Comparison of ENCODE assay signal across 10 cellular contexts in the genomic region with DNA sequence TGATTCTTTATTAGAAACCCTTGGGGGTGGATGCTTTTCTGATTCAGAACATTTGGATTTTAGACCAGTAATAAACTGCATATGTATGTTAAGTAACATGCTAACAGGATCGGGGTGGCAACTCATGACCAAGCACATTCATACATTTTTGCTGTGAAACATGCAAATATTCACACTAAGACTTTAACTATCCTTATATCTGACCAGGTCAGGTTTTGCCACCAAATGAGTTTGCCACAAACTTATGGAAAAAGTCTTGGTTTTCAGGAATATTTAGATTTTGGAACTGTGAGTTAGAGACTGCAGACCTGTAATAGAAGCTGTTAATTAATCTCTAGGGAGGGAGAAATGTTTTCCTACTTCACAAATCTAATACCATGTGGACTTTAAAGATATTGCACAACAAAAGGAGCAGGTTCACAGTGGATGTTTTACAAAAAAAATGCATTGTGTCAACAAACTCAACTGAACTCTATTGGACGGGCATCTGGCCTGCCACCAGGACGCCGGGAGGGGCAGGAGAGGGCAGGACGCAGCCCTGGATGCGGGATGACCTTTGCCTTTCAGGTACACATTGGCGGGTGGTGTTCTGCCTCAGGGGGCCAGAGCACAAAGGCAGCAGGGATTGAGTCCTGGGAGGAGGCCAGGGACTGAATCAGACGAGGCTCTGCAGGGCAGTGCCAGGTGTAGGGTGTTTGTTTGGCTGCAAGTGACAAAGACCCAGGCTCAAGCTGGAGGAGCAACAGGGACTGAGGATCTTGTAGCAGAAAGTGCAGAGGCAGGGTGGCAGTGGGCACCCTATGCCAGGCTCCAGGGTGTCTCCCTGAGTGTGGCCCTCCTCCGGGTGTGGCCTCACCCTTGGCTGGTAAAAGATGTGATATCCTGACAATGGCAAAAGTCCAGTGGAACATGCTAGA. TPM values are rescaled to one million over a fixed set of nuclear protein-coding genes. Genes with fewer than 3 reads are reported as not detected.
DNase-seq lines count a peak whose midpoint lies in the region; ATAC-seq and TF ChIP-seq lines count a peak whose summit lies in the region.
"Had no signal": no experiment of that assay in that cellular context is flagged by ENCODE, and none has a peak within 500 bp of the region (broad histone marks: within the 10 kb centered on the region; RNA-seq: fewer than 3 reads in every experiment).

No MANE protein-coding gene starts in this region.

- no peak overlapping the region for H3K4me3 Mint-ChIP-seq in activated CD8-positive, alpha-beta memory T cell treated with anti-CD3 and anti-CD28 coated beads, Interleukin-2, amount 10 ng/mL, durations not matched to agents 7 days and 5 days

- H3K4me1 Mint-ChIP-seq in activated CD8-positive, alpha-beta memory T cell treated with anti-CD3 and anti-CD28 coated beads, Interleukin-2, amount 10 ng/mL, durations not matched to agents 7 days and 5 days = no peaks in the 10 kb centered on the region

- intact Hi-C loops in left colon (cut with DNase I, micrococcal nuclease) = no loop called here
- intact Hi-C loops in thyroid gland (cut with DNase I) = no loop called here

- H3K9me3 ChIP-seq in thyroid gland = no peaks in the 10 kb centered on the region

- no peak for ATAC-seq in activated CD8-positive, alpha-beta memory T cell treated with anti-CD3 and anti-CD28 coated beads, Interleukin-2, amount 10 ng/mL, durations not matched to agents 7 days and 5 days
- ATAC-seq in left colon = peak; percentile 81

- no peaks in the 10 kb centered on the region for H3K27me3 ChIP-seq in thyroid gland

- no peak overlapping the region for H3K4me3 ChIP-seq in thyroid gland (replicated peaks in 1 of 3)

- no peaks in the 10 kb centered on the region for H3K36me3 Mint-ChIP-seq in activated CD8-positive, alpha-beta memory T cell treated with anti-CD3 and anti-CD28 coated beads, Interleukin-2, amount 10 ng/mL, durations not matched to agents 7 days and 5 days

- WGBS in thyroid gland, 2 donors = 21 to 37% methylated on average over 9 of the region's 9 CpGs

- peaks cover 8 to 22% of the 10 kb centered on the region in 2 donors for H3K4me1 ChIP-seq in thyroid gland

- TF ChIP-seq POLR2A in thyroid gland (IDR thresholded peaks at IDR 0.05) = no peak

- H3K27ac ChIP-seq in thyroid gland = peak overlapping the region in 1 of 3 donors; percentile 50
- H3K27ac ChIP-seq: brain microvascular endothelial cell had no signal

- peak; percentile 31 for DNase-seq in activated CD8-positive, alpha-beta memory T cell treated with anti-CD3 and anti-CD28 coated beads, Interleukin-2, amount 10 ng/mL, durations not matched to agents 7 days and 5 days
- DNase-seq in activated CD8-positive, alpha-beta memory T cell treated with anti-CD3 and anti-CD28 coated beads, Interleukin-2, amount 50 U/mL, for 48 hours = no peak
- peak; percentile 9 for DNase-seq in SHP77 treated with DMSO at 0.1 percent for 48 hours (lab: John Stamatoyannopoulos, UW)
- peak; percentile 66 to 70 for DNase-seq in left colon
- DNase-seq in thyroid gland = peak; percentile 59 to 67
- no peak for DNase-seq in foreskin melanocyte
- DNase-seq in AML-193 (lab: John Stamatoyannopoulos, UW) = no peak
- no peak for DNase-seq in GM20000 (ENCODE audit: low spot score)
- DNase-seq: activated CD4-positive, alpha-beta T cell treated with anti-CD3 and anti-CD28 coated beads for 4 hours; brain microvascular endothelial cell had no signal

- CTCF ChIA-PET in activated CD8-positive, alpha-beta memory T cell treated with anti-CD3 and anti-CD28 coated beads, Interleukin-2, amount 10 ng/mL, durations not matched to agents 7 days and 5 days (lab: Charles Lee) = interaction anchor here (1.5 kb wide), 1 partner anchor 28 kb away, joined by 3 read pairs; no protein-coding TSS in a partner anchor

- H3K27me3 Mint-ChIP-seq in activated CD8-positive, alpha-beta memory T cell treated with anti-CD3 and anti-CD28 coated beads, Interleukin-2, amount 10 ng/mL, durations not matched to agents 7 days and 5 days = peaks cover 34% of the 10 kb centered on the region

- no peaks in the 10 kb centered on the region for H3K9me3 Mint-ChIP-seq in activated CD8-positive, alpha-beta memory T cell treated with anti-CD3 and anti-CD28 coated beads, Interleukin-2, amount 10 ng/mL, durations not matched to agents 7 days and 5 days (ENCODE audit: low read depth)

- no peak overlapping the region for H3K27ac Mint-ChIP-seq in activated CD8-positive, alpha-beta memory T cell treated with anti-CD3 and anti-CD28 coated beads, Interleukin-2, amount 10 ng/mL, durations not matched to agents 7 days and 5 days

- H3K36me3 ChIP-seq in thyroid gland = no peaks in the 10 kb centered on the region
- H3K36me3 ChIP-seq: brain microvascular endothelial cell had no signal

- TF ChIP-seq CTCF in thyroid gland (IDR thresholded peaks at IDR 0.05) = peak in 1 of 6 experiments; percentile 7
- TF ChIP-seq CTCF in GM20000 (IDR thresholded peaks at IDR 0.05; ENCODE audit: extremely low read depth, missing control alignments) = no peak

RNA-seq across cellular contexts. Expression of gene KLF13, which starts 30.1 kb away (rescaled TPM):
- 100 to 1,000 TPM; 163 to 206 TPM for total RNA-seq in activated CD8-positive, alpha-beta memory T cell treated with anti-CD3 and anti-CD28 coated beads, Interleukin-2, amount 10 ng/mL, durations not matched to agents 7 days and 5 days
- 100 to 1,000 TPM in 1 of 2 donors, 10 to 100 TPM in 1; 36.8 to 103 TPM for total RNA-seq in left colon
- total RNA-seq in thyroid gland = 100 to 1,000 TPM in 2 of 4 donors, 10 to 100 TPM in 2; 84.0 to 117 (median 97.6) TPM

Comparison
In these comparisons a context has a peak if more than half of its experiments do, and no peak if none do; other contexts are left out.
1. DNase-seq: peak in activated CD8-positive, alpha-beta memory T cell treated with anti-CD3 and anti-CD28 coated beads, Interleukin-2, amount 10 ng/mL, durations not matched to agents 7 days and 5 days (single experiment), SHP77 treated with DMSO at 0.1 percent for 48 hours (single experiment), left colon (2 of 2) and thyroid gland (2 of 2); none in activated CD8-positive, alpha-beta memory T cell treated with anti-CD3 and anti-CD28 coated beads, Interleukin-2, amount 50 U/mL, for 48 hours (single experiment), foreskin melanocyte (single experiment), AML-193 (0 of 2) and GM20000 (single experiment).